ENCODE assay signal across 23 cellular contexts in the genomic region with DNA sequence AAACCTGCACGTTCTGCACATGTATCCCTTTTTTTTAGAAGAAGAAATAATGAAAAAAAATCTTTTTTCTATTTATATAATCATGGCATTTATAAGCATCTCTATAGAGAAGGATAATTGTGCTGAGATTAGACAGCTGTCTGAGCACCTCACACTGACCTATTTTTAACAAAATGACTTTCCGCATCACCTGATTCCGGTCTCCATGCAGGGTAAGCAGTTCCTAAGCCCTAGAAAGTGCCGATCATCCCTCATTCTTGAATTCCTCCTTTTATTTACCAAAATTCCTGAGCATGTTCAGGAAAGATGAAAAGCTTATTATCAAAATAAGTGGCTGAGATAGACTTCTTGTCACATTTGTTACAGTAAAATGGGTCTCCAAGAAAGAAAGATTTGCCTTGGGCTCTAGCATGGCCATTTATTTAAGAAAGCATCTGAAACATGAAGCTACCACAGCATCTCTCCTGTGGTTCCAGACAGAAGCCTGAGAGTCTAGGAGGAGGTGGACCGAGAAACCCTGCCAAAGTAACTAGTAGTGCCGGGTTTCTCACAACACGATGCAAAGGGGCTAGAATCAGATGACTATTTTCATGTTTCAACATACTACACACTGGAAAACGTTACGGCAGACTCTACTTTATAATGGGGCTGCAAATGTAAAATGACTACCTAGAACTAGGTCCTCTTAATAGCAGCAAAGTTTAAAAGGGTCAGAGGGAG. TPM values are rescaled to one million over a fixed set of nuclear protein-coding genes. Genes with fewer than 3 reads are reported as not detected.
DNase-seq lines count a peak whose midpoint lies in the region; ATAC-seq, FAIRE-seq and TF ChIP-seq lines count a peak whose summit lies in the region.
"Had no signal": no experiment of that assay in that cellular context is flagged by ENCODE, and none has a peak within 500 bp of the region (broad histone marks: within the 10 kb centered on the region; RNA-seq: fewer than 3 reads in every experiment).

No MANE protein-coding gene starts in this region.

- peaks cover 17% of the 10 kb centered on the region for H3K4me1 ChIP-seq in IMR-90 (ENCODE audit: control insufficient read depth, insufficient read depth, low read length)

- H4K20me1 ChIP-seq in IMR-90 (ENCODE audit: insufficient read depth, low read length), result no peaks in the 10 kb centered on the region

- no peak overlapping the region for H3K4me2 ChIP-seq in IMR-90 (ENCODE audit: low read depth, low read length)

- TF ChIP-seq RAD21 in IMR-90 (IDR thresholded peaks at IDR 0.05; ENCODE audit: low read length), result no peak

- no peaks in the 10 kb centered on the region for H3K9me3 ChIP-seq in IMR-90 (ENCODE audit: control insufficient read depth, insufficient read depth, low read length)

- FAIRE-seq in islet of Langerhans (lab: Jason Lieb, UNC), result peak; percentile 27

- no peaks in the 10 kb centered on the region for H3K27me3 ChIP-seq in IMR-90 (ENCODE audit: control insufficient read depth, insufficient read depth, low read length)

- CTCF ChIA-PET in IMR-90 (lab: Yijun Ruan, JAX), result no interaction called here

- no peak overlapping the region for H3K18ac ChIP-seq in IMR-90 (ENCODE audit: low read depth, low read length)

- no peak overlapping the region for H2BK5ac ChIP-seq in IMR-90 (ENCODE audit: low read depth, low read length, poor library complexity, severe bottlenecking)

- in situ Hi-C loops in IMR-90 (cut with MboI; ENCODE audit: low sequenced_read_pairs), result no loop called here

- TF ChIP-seq CTCF in IMR-90 (conservative IDR thresholded peaks at IDR 0.05; ENCODE audit: low read depth, low read length) (no peak), cardiac fibroblast (IDR thresholded peaks at IDR 0.05; ENCODE audit: low read depth, low read length) (no peak), lower leg skin (IDR thresholded peaks at IDR 0.05) (no peak)

- H3K14ac ChIP-seq in IMR-90 (replicated peaks; ENCODE audit: low read depth, low read length), result peak overlapping the region; percentile 55; the same call in 1 of the 2 replicates

- 100% methylated on average over 2 of the region's 9 CpGs; no CpG with 5 or more reads in 1 of the 2 experiments for WGBS in IMR-90 (ENCODE audit: extremely low coverage in 2 of 2, insufficient read length in 1 of 2), 2 experiments
- WGBS in lower leg skin, 2 donors, result 66 to 69% methylated on average over 9 of the region's 9 CpGs

- no peak overlapping the region for H3K56ac ChIP-seq in IMR-90 (ENCODE audit: extremely low read depth, insufficient read depth, low read length)

- H3K4me3 ChIP-seq in IMR-90 (ENCODE audit: insufficient read depth, low read depth, low read length) (no peak overlapping the region), cardiac fibroblast (replicated peaks in 1 of 2; ENCODE audit: low read depth in 2 of 2, low read length in 2 of 2) (no peak overlapping the region), skeletal muscle cell (ENCODE audit: low read depth, low read length) (no peak overlapping the region), lower leg skin (ENCODE audit: low read depth, poor library complexity, severe bottlenecking) (no peak overlapping the region)

- dilution Hi-C loops in IMR-90 (cut with HindIII; ENCODE audit: low sequenced_read_pairs, unreplicated experiment), result no loop called here

- no peak for ATAC-seq in IMR-90 (ENCODE audit: low read depth)
- no peak for ATAC-seq in GM18502 (IDR thresholded peaks at IDR 0.05; ENCODE audit: poor library complexity, unreplicated experiment)
- ATAC-seq in GM18868 (IDR thresholded peaks at IDR 0.05; ENCODE audit: unreplicated experiment), result no peak

- H3K36me3 ChIP-seq in IMR-90 (ENCODE audit: control insufficient read depth, insufficient read depth, low read length), result no peaks in the 10 kb centered on the region

- H3K23ac ChIP-seq in IMR-90 (ENCODE audit: low read depth, low read length), result no peak overlapping the region

- no peak overlapping the region; the same call in 1 of the 2 replicates for H4K91ac ChIP-seq in IMR-90 (ENCODE audit: insufficient read depth, low read depth, low read length)

- H3K79me1 ChIP-seq in IMR-90 (ENCODE audit: low read depth in 1 of 2, low read length in 2 of 2), result peaks cover 0 to 3% of the 10 kb centered on the region in 2 experiments; a peak in 1 of 4 replicates

- peak overlapping the region; percentile 44; the same call in 1 of the 2 replicates for H2BK20ac ChIP-seq in IMR-90 (ENCODE audit: low read depth, low read length)

- H2BK15ac ChIP-seq in IMR-90 (ENCODE audit: low read depth, low read length), result 0 out of 3 replicates have a peak overlapping the region, but pooled peaks have one; percentile 37

- no peak overlapping the region for H2AFZ ChIP-seq in IMR-90 (replicated peaks; ENCODE audit: low read length, poor library complexity)

- DNase-seq in IMR-90 (no peak), cardiac fibroblast (ENCODE audit: low read depth in 2 of 2) (peak; percentile 12 to 17), skeletal muscle cell (ENCODE audit: low read depth) (peak; percentile 31), lower leg skin (ENCODE audit: low spot score in 2 of 2) (no peak), NCI-H128 (lab: John Stamatoyannopoulos, UW; ENCODE audit: unreplicated experiment) (no peak)
- DNase-seq: Calu3; CD4-positive, alpha-beta memory T cell; Kasumi-1; MM.1S; NCI-H1092 treated with DMSO at 0.1 percent for 48 hours; NCI-H187; NCI-H345; NCI-H526; OCI-M1; SHP77 treated with DMSO at 0.1 percent for 48 hours had no signal

- no peak overlapping the region for H2AK9ac ChIP-seq in IMR-90 (replicated peaks; ENCODE audit: low read depth, low read length, poor library complexity)

- POLR2A ChIA-PET in IMR-90 (lab: Charles Lee; ENCODE audit: unreplicated experiment), result no interaction called here

- BruUV-seq in IMR-90 (replicated peaks; lab: Mats Ljungman, UMichigan), result no TSS peak

- peaks cover 15% of the 10 kb centered on the region for H3K9me1 ChIP-seq in IMR-90 (ENCODE audit: insufficient read depth, low read length)

- no peak overlapping the region for H3K9ac ChIP-seq in IMR-90 (ENCODE audit: low read depth, low read length)

- H4K8ac ChIP-seq in IMR-90 (ENCODE audit: low read depth in 2 of 2, low read length in 2 of 2), result peak overlapping the region in 1 of 2 experiments; percentile 48; a peak in 1 of 4 replicates

- no peak overlapping the region for H3K27ac ChIP-seq in IMR-90 (ENCODE audit: insufficient read depth, low read length)

- H4K5ac ChIP-seq in IMR-90 (ENCODE audit: low read depth, low read length), result no peak overlapping the region

- H3K4ac ChIP-seq in IMR-90 (ENCODE audit: low read depth, low read length), result peak overlapping the region; percentile 26; the same call in 1 of the 2 replicates

- peak overlapping the region; percentile 15 for H2AK5ac ChIP-seq in IMR-90 (ENCODE audit: low read depth, low read length)

- no peak for TF ChIP-seq POLR2A in IMR-90 (IDR thresholded peaks at IDR 0.05; ENCODE audit: low read depth, low read length)
- no peak for TF ChIP-seq POLR2A in lower leg skin (IDR thresholded peaks at IDR 0.05)

- intact Hi-C loops in IMR-90 (cut with micrococcal nuclease) (no loop called here), lower leg skin (cut with DNase I; ENCODE audit: low total_unique reads) (no loop called here)

- peak overlapping the region; percentile 30; the same call in 1 of the 2 replicates for H2BK120ac ChIP-seq in IMR-90 (ENCODE audit: low read depth, low read length)

TF ChIP-seq in IMR-90, 13 proteins besides CTCF, POLR2A, EP300 and RAD21:
- TF ChIP-seq CHD1 (IDR thresholded peaks at IDR 0.05; ENCODE audit: low read depth, low read length), result no peak
TF ChIP-seq in IMR-90: peak in this region for 0.

RNA-seq across cellular contexts. Expression of a gene that starts 0.7 kb away (rescaled TPM):
- total RNA-seq in IMR-90 (2012; rRNA removed) (not detected in 2 replicates), lower leg skin (not detected)
- polyA plus RNA-seq in IMR-90 (2012; rRNA removed), result not detected in 2 replicates
- polyA plus RNA-seq in IMR-90 (2012; cell fraction: cytosol; rRNA removed), result 0.13 TPM in 1 of 2 replicates, not detected in the other
- 0.62 TPM in 1 of 2 replicates, not detected in the other for polyA plus RNA-seq in IMR-90 (2012; cell fraction: nucleus; rRNA removed; ENCODE audit: low replicate concordance)
- total RNA-seq: Calu3; CD4-positive, alpha-beta memory T cell; H4; HT-29; RPMI7951 had no signal
- polyA plus RNA-seq: BJ; CD4-positive, alpha-beta memory T cell; IgD-negative memory B cell had no signal

RNA-seq across cellular contexts. Expression of a gene that starts 22.4 kb away (rescaled TPM):
- total RNA-seq in IMR-90 (2012; rRNA removed), result not detected in 2 replicates
- not detected in 2 replicates for polyA plus RNA-seq in IMR-90 (2012; rRNA removed)
- polyA plus RNA-seq in IMR-90 (2012; cell fraction: cytosol; rRNA removed), result not detected in 2 replicates
- polyA plus RNA-seq in IMR-90 (2012; cell fraction: nucleus; rRNA removed; ENCODE audit: low replicate concordance), result not detected in 2 replicates
- total RNA-seq in lower leg skin, result not detected
- total RNA-seq: Calu3; CD4-positive, alpha-beta memory T cell; H4; HT-29; RPMI7951 had no signal
- polyA plus RNA-seq: BJ; CD4-positive, alpha-beta memory T cell; IgD-negative memory B cell had no signal

RNA-seq across cellular contexts. Expression of a gene that starts 37.9 kb away (rescaled TPM):
- total RNA-seq in IMR-90 (2012; rRNA removed) (27.2 and 29.2 TPM in 2 replicates), lower leg skin (10 to 100 TPM; 43.3 to 56.7 (median 52.7) TPM)
- polyA plus RNA-seq in IMR-90 (2012; rRNA removed), result 32.8 and 36.9 TPM in 2 replicates
- polyA plus RNA-seq in IMR-90 (2012; cell fraction: cytosol; rRNA removed), result 19.6 and 25.2 TPM in 2 replicates
- 8.1 and 32.8 TPM in 2 replicates for polyA plus RNA-seq in IMR-90 (2012; cell fraction: nucleus; rRNA removed; ENCODE audit: low replicate concordance)
- total RNA-seq: HT-29 had no signal
- polyA plus RNA-seq: CD4-positive, alpha-beta memory T cell; IgD-negative memory B cell had no signal

Comparison
In these comparisons a context has a peak if more than half of its experiments do, and no peak if none do; other contexts are left out.
1. DNase-seq: peak in cardiac fibroblast (2 of 2) and skeletal muscle cell (single experiment); none in IMR-90 (single experiment), lower leg skin (0 of 2) and NCI-H128 (single experiment).